In genomic region chr10:47339759-47340612, GRCh38 we compare ENCODE assay signal across 16 cellular contexts. TPM values are rescaled to one million over a fixed set of nuclear protein-coding genes. Genes with fewer than 3 reads are reported as not detected.
DNase-seq lines count a peak whose midpoint lies in the region; ATAC-seq and TF ChIP-seq lines count a peak whose summit lies in the region.
"Had no signal": no experiment of that assay in that cellular context is flagged by ENCODE, and none has a peak within 500 bp of the region (broad histone marks: within the 10 kb centered on the region; RNA-seq: fewer than 3 reads in every experiment).

No MANE protein-coding gene starts in this region.

- no peak overlapping the region for H3K4me2 ChIP-seq in IMR-90 (ENCODE audit: low read depth, low read length)
- no peak overlapping the region for H3K4me2 ChIP-seq in neural progenitor cell

- in situ Hi-C loops in IMR-90 (cut with MboI; ENCODE audit: low sequenced_read_pairs), result no loop called here

- no TSS peak for BruUV-seq in IMR-90 (replicated peaks; lab: Mats Ljungman, UMichigan)

- no peak overlapping the region for H2BK120ac ChIP-seq in IMR-90 (ENCODE audit: low read depth, low read length)

- no peaks in the 10 kb centered on the region for H3K9me1 ChIP-seq in IMR-90 (ENCODE audit: insufficient read depth, low read length)

- no peaks in the 10 kb centered on the region for H3K9me3 Mint-ChIP-seq in neural progenitor cell
- H3K9me3 Mint-ChIP-seq: CD4-positive, alpha-beta memory T cell had no signal

- no peak overlapping the region for H3K4ac ChIP-seq in IMR-90 (ENCODE audit: low read depth, low read length)

- H3K79me1 ChIP-seq in IMR-90 (ENCODE audit: low read depth in 1 of 2, low read length in 2 of 2), result no peaks in the 10 kb centered on the region

- no peak overlapping the region for H2BK5ac ChIP-seq in IMR-90 (ENCODE audit: low read depth, low read length, poor library complexity, severe bottlenecking)

- H3K36me3 ChIP-seq in IMR-90 (ENCODE audit: control insufficient read depth, insufficient read depth, low read length) (no peaks in the 10 kb centered on the region), neural progenitor cell (no peaks in the 10 kb centered on the region)
- H3K36me3 ChIP-seq: pancreas, SJSA1 had no signal

- no peak overlapping the region for H4K8ac ChIP-seq in IMR-90 (ENCODE audit: low read depth in 2 of 2, low read length in 2 of 2)

- H4K20me1 ChIP-seq in IMR-90 (ENCODE audit: insufficient read depth, low read length) (no peaks in the 10 kb centered on the region), neural progenitor cell (ENCODE audit: low read depth) (no peaks in the 10 kb centered on the region)

- 80% methylated on average over 8 of the region's 15 CpGs; no CpG with 5 or more reads in 1 of the 2 experiments for WGBS in IMR-90 (ENCODE audit: extremely low coverage in 2 of 2, insufficient read length in 1 of 2), 2 experiments

- H3K4me3 Mint-ChIP-seq in T-helper 17 cell, result peak overlapping the region; percentile 31
- H3K4me3 Mint-ChIP-seq in neural progenitor cell, result no peak overlapping the region
- H3K4me3 Mint-ChIP-seq: CD4-positive, alpha-beta memory T cell had no signal

- peak overlapping the region; percentile 82 for H2AK9ac ChIP-seq in IMR-90 (replicated peaks; ENCODE audit: low read depth, low read length, poor library complexity)

- H2BK15ac ChIP-seq in IMR-90 (ENCODE audit: low read depth, low read length), result no peak overlapping the region

- ATAC-seq in IMR-90 (ENCODE audit: low read depth) (no peak), T-helper 17 cell (peak; percentile 23), GM21528 (IDR thresholded peaks at IDR 0.05; ENCODE audit: low FRiP score, unreplicated experiment) (no peak), GM19328 (IDR thresholded peaks at IDR 0.05; ENCODE audit: unreplicated experiment) (no peak)

- H3K9ac ChIP-seq in IMR-90 (ENCODE audit: low read depth, low read length) (no peak overlapping the region), neural progenitor cell (no peak overlapping the region)

- H3K14ac ChIP-seq in IMR-90 (replicated peaks; ENCODE audit: low read depth, low read length), result no peak overlapping the region

- dilution Hi-C loops in IMR-90 (cut with HindIII; ENCODE audit: low sequenced_read_pairs, unreplicated experiment), result no loop called here

- H4K5ac ChIP-seq in IMR-90 (ENCODE audit: low read depth, low read length), result no peak overlapping the region

- no peak overlapping the region for H4K91ac ChIP-seq in IMR-90 (ENCODE audit: insufficient read depth, low read depth, low read length)

- H2AK5ac ChIP-seq in IMR-90 (ENCODE audit: low read depth, low read length), result no peak overlapping the region

- H3K56ac ChIP-seq in IMR-90 (ENCODE audit: extremely low read depth, insufficient read depth, low read length), result no peak overlapping the region

- CTCF ChIA-PET in IMR-90 (lab: Yijun Ruan, JAX), result interaction anchor here (1.0 kb wide), 2 partner anchors 25 to 292 kb away, joined by 3 to 4 read pairs; no protein-coding TSS in a partner anchor

- H3K27ac ChIP-seq in IMR-90 (ENCODE audit: insufficient read depth, low read length), result no peak overlapping the region
- H3K27ac ChIP-seq in neural progenitor cell, result no peak overlapping the region
- H3K27ac ChIP-seq: pancreas, SJSA1 had no signal

- POLR2A ChIA-PET in IMR-90 (lab: Charles Lee; ENCODE audit: unreplicated experiment), result no interaction called here

- no peak overlapping the region for H3K18ac ChIP-seq in IMR-90 (ENCODE audit: low read depth, low read length)

- no peak overlapping the region for H3K27ac Mint-ChIP-seq in T-helper 17 cell
- peak overlapping the region; percentile 86 for H3K27ac Mint-ChIP-seq in neural progenitor cell

- H3K9me3 ChIP-seq in IMR-90 (ENCODE audit: control insufficient read depth, insufficient read depth, low read length), result no peaks in the 10 kb centered on the region
- H3K9me3 ChIP-seq in T-helper 17 cell (ENCODE audit: control insufficient read depth, low read length, poor library complexity, severe bottlenecking), result no peaks in the 10 kb centered on the region
- H3K9me3 ChIP-seq in neural progenitor cell (ENCODE audit: low read depth), result no peaks in the 10 kb centered on the region
- H3K9me3 ChIP-seq: pancreas, SJSA1 had no signal

- peak overlapping the region; percentile 46 for H2AFZ ChIP-seq in IMR-90 (replicated peaks; ENCODE audit: low read length, poor library complexity)
- no peak overlapping the region for H2AFZ ChIP-seq in neural progenitor cell (replicated peaks)

- H2BK20ac ChIP-seq in IMR-90 (ENCODE audit: low read depth, low read length), result no peak overlapping the region

- H3K4me3 ChIP-seq in IMR-90 (ENCODE audit: insufficient read depth, low read depth, low read length) (no peak overlapping the region), neural progenitor cell (no peak overlapping the region)
- H3K4me3 ChIP-seq: pancreas, SJSA1 had no signal

- H3K4me1 ChIP-seq in IMR-90 (ENCODE audit: control insufficient read depth, insufficient read depth, low read length) (peaks cover 1% of the 10 kb centered on the region; the same call in 1 of the 2 replicates), neural progenitor cell (no peaks in the 10 kb centered on the region)
- H3K4me1 ChIP-seq: pancreas had no signal

- H3K4me1 Mint-ChIP-seq in T-helper 17 cell (no peaks in the 10 kb centered on the region), neural progenitor cell (peaks cover 10% of the 10 kb centered on the region)
- H3K4me1 Mint-ChIP-seq: CD4-positive, alpha-beta memory T cell had no signal

- H3K36me3 Mint-ChIP-seq in T-helper 17 cell (ENCODE audit: low read depth), result no peaks in the 10 kb centered on the region
- H3K36me3 Mint-ChIP-seq in neural progenitor cell, result no peaks in the 10 kb centered on the region
- H3K36me3 Mint-ChIP-seq: CD4-positive, alpha-beta memory T cell had no signal

- H3K23ac ChIP-seq in IMR-90 (ENCODE audit: low read depth, low read length), result no peak overlapping the region

- TF ChIP-seq CTCF in IMR-90 (conservative IDR thresholded peaks at IDR 0.05; ENCODE audit: low read depth, low read length) (no peak), neural progenitor cell (IDR thresholded peaks at IDR 0.05) (no peak)

- no peak for TF ChIP-seq POLR2A in IMR-90 (IDR thresholded peaks at IDR 0.05; ENCODE audit: low read depth, low read length)

- no peak for TF ChIP-seq RAD21 in IMR-90 (IDR thresholded peaks at IDR 0.05; ENCODE audit: low read length)

- H3F3A ChIP-seq in neural progenitor cell (ENCODE audit: low read depth), result no peaks in the 10 kb centered on the region

- intact Hi-C loops in IMR-90 (cut with micrococcal nuclease), result no loop called here

- no peaks in the 10 kb centered on the region for H3K79me2 ChIP-seq in neural progenitor cell (ENCODE audit: low read depth)

- peaks cover 13% of the 10 kb centered on the region for H3K27me3 ChIP-seq in IMR-90 (ENCODE audit: control insufficient read depth, insufficient read depth, low read length)
- H3K27me3 ChIP-seq in neural progenitor cell, result no peaks in the 10 kb centered on the region
- H3K27me3 ChIP-seq: pancreas had no signal

- peaks cover 50% of the 10 kb centered on the region for H3K27me3 Mint-ChIP-seq in T-helper 17 cell
- H3K27me3 Mint-ChIP-seq in neural progenitor cell (ENCODE audit: insufficient read depth, low read depth), result peaks cover 6% of the 10 kb centered on the region

- DNase-seq in GDM1 (lab: John Stamatoyannopoulos, UW) (peak; percentile 41), IMR-90 (no peak), T-helper 17 cell (no peak), neural progenitor cell (ENCODE audit: low spot score) (no peak), activated gamma-delta T cell (lab: John Stamatoyannopoulos, UW) (no peak)

TF ChIP-seq in IMR-90, 13 proteins besides CTCF, POLR2A, EP300 and RAD21:
- TF ChIP-seq CHD1 (IDR thresholded peaks at IDR 0.05; ENCODE audit: low read depth, low read length) (no peak), FOS (IDR thresholded peaks at IDR 0.05; ENCODE audit: low read depth, low read length) (no peak), MAZ (IDR thresholded peaks at IDR 0.05; ENCODE audit: borderline replicate concordance, low read depth, low read length) (no peak), BHLHE40 (IDR thresholded peaks at IDR 0.05; ENCODE audit: low read depth, low read length) (no peak)
- TF ChIP-seq, protein P1, sequence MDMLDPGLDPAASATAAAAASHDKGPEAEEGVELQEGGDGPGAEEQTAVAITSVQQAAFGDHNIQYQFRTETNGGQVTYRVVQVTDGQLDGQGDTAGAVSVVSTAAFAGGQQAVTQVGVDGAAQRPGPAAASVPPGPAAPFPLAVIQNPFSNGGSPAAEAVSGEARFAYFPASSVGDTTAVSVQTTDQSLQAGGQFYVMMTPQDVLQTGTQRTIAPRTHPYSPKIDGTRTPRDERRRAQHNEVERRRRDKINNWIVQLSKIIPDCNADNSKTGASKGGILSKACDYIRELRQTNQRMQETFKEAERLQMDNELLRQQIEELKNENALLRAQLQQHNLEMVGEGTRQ (IDR thresholded peaks at IDR 0.05; ENCODE audit: low read depth, low read length), result no peak

RNA-seq across cellular contexts. Expression of gene RBP3, which starts 8.2 kb away (rescaled TPM):
- not detected in 2 replicates for total RNA-seq in IMR-90 (2012; rRNA removed)
- not detected in 2 replicates for polyA plus RNA-seq in IMR-90 (2012; rRNA removed)
- polyA plus RNA-seq in IMR-90 (2012; cell fraction: cytosol; rRNA removed), result not detected in 2 replicates
- not detected in 2 replicates for polyA plus RNA-seq in IMR-90 (2012; cell fraction: nucleus; rRNA removed; ENCODE audit: low replicate concordance)
- total RNA-seq in T-helper 17 cell, result not detected
- total RNA-seq in neural progenitor cell (ENCODE audit: low replicate concordance), result not detected in 2 replicates
- total RNA-seq: activated CD8-positive, alpha-beta memory T cell treated with anti-CD3 and anti-CD28 coated beads for 36 hours; CD4-positive, alpha-beta memory T cell; dermis blood vessel endothelial cell; glomerular endothelial cell; M059J; mononuclear cell; pancreas; SJSA1 had no signal
- polyA plus RNA-seq: CD4-positive, alpha-beta memory T cell; esophagus; pancreas had no signal

RNA-seq across cellular contexts. Expression of gene GDF2, which starts 17.7 kb away (rescaled TPM):
- under 0.01 TPM in 1 of 2 replicates, not detected in the other for total RNA-seq in IMR-90 (2012; rRNA removed)
- 0.04 TPM in 1 of 2 replicates, not detected in the other for polyA plus RNA-seq in IMR-90 (2012; rRNA removed)
- not detected in 2 replicates for polyA plus RNA-seq in IMR-90 (2012; cell fraction: cytosol; rRNA removed)
- not detected in 2 replicates for polyA plus RNA-seq in IMR-90 (2012; cell fraction: nucleus; rRNA removed; ENCODE audit: low replicate concordance)
- not detected for total RNA-seq in T-helper 17 cell
- 0.19 TPM in 1 of 2 replicates, not detected in the other for total RNA-seq in neural progenitor cell (ENCODE audit: low replicate concordance)
- total RNA-seq: activated CD8-positive, alpha-beta memory T cell treated with anti-CD3 and anti-CD28 coated beads for 36 hours; CD4-positive, alpha-beta memory T cell; dermis blood vessel endothelial cell; glomerular endothelial cell; M059J; mononuclear cell; pancreas; SJSA1 had no signal
- polyA plus RNA-seq: CD4-positive, alpha-beta memory T cell; esophagus; pancreas had no signal

RNA-seq across cellular contexts. Expression of gene GDF10, which starts 40.0 kb away (rescaled TPM):
- total RNA-seq in IMR-90 (2012; rRNA removed) (not detected in 2 replicates), T-helper 17 cell (under 1 TPM in 1 of 2 donors, not detected in 1; 0.17 TPM), neural progenitor cell (ENCODE audit: low replicate concordance) (0.28 and 1.6 TPM in 2 replicates)
- 0.26 and 0.34 TPM in 2 replicates for polyA plus RNA-seq in IMR-90 (2012; rRNA removed)
- polyA plus RNA-seq in IMR-90 (2012; cell fraction: cytosol; rRNA removed), result 0.10 and 0.12 TPM in 2 replicates
- polyA plus RNA-seq in IMR-90 (2012; cell fraction: nucleus; rRNA removed; ENCODE audit: low replicate concordance), result 0.16 TPM in 1 of 2 replicates, not detected in the other
- total RNA-seq: dermis blood vessel endothelial cell, glomerular endothelial cell, M059J, mononuclear cell, SJSA1 had no signal

RNA-seq across cellular contexts. Expression of gene ZNF488, which starts 44.1 kb away (rescaled TPM):
- under 0.01 TPM in 2 replicates for total RNA-seq in IMR-90 (2012; rRNA removed)
- 0.14 TPM in 2 replicates for polyA plus RNA-seq in IMR-90 (2012; rRNA removed)
- polyA plus RNA-seq in IMR-90 (2012; cell fraction: cytosol; rRNA removed), result 0.11 and 0.22 TPM in 2 replicates
- 0.07 and 0.10 TPM in 2 replicates for polyA plus RNA-seq in IMR-90 (2012; cell fraction: nucleus; rRNA removed; ENCODE audit: low replicate concordance)
- total RNA-seq in T-helper 17 cell, result not detected
- total RNA-seq in neural progenitor cell (ENCODE audit: low replicate concordance), result not detected in 2 replicates
- total RNA-seq: CD4-positive, alpha-beta memory T cell; glomerular endothelial cell; mononuclear cell had no signal
- polyA plus RNA-seq: pancreas had no signal
